ENCODE assay signal across 9 cellular contexts in genomic region chr4:118772149-118773081, GRCh38.
DNase-seq lines count a peak whose midpoint lies in the region; ATAC-seq and TF ChIP-seq lines count a peak whose summit lies in the region.
"Had no signal": no experiment of that assay in that cellular context is flagged by ENCODE, and none has a peak within 500 bp of the region (broad histone marks: within the 10 kb centered on the region; RNA-seq: fewer than 3 reads in every experiment).

No MANE protein-coding gene starts in this region.

- peak overlapping the region; percentile 37 for H3K4me2 ChIP-seq in skeletal muscle satellite cell (ENCODE audit: low read length)

- H3K36me3 ChIP-seq in adrenal gland (replicated peaks in 1 of 2) (peaks cover 0 to 5% of the 10 kb centered on the region in 2 donors), skeletal muscle satellite cell (ENCODE audit: insufficient read depth, low read length) (peaks cover 24% of the 10 kb centered on the region)

- H3K4me1 ChIP-seq in adrenal gland (replicated peaks in 1 of 2) (peaks cover 0 to 60% of the 10 kb centered on the region in 2 donors), right cardiac atrium (ENCODE audit: control insufficient read depth, insufficient read depth, low read length) (peaks cover 6% of the 10 kb centered on the region), skeletal muscle satellite cell (ENCODE audit: control insufficient read depth, insufficient read depth, low read length) (peaks cover 41% of the 10 kb centered on the region)

- peak; percentile 81 to 82 for ATAC-seq in right cardiac atrium

- intact Hi-C loops in adrenal gland (cut with DNase I) (loop anchor here in 1 of 2 donors (10.0 kb wide), 1 partner anchor 112 kb away; the partner anchor contains the start of gene SYNPO2), right cardiac atrium (cut with DNase I) (loop anchor here in 2 of 4 donors (2.0 to 10.0 kb wide), 4 partner anchors 32 to 192 kb away; partner anchors contain the start of gene SYNPO2 (in 2 of the 2))

- H3K9me3 Mint-ChIP-seq in HFFc6, result no peaks in the 10 kb centered on the region
- H3K9me3 Mint-ChIP-seq: CD8-positive, alpha-beta memory T cell had no signal

- DNase-seq in NCI-H2171 treated with DMSO at 0.1 percent for 48 hours (lab: John Stamatoyannopoulos, UW) (peak; percentile 29), NCI-H2171 (lab: John Stamatoyannopoulos, UW) (no peak), HFFc6 (peak; percentile 54), NCI-H1436 (lab: John Stamatoyannopoulos, UW) (peak; percentile 40), adrenal gland (no peak), right cardiac atrium (no peak), nucleus accumbens (lab: John Stamatoyannopoulos, UW) (no peak)

- H3K27me3 ChIP-seq in adrenal gland, result no peaks in the 10 kb centered on the region
- no peaks in the 10 kb centered on the region for H3K27me3 ChIP-seq in right cardiac atrium (ENCODE audit: control insufficient read depth, insufficient read depth)
- H3K27me3 ChIP-seq in skeletal muscle satellite cell (ENCODE audit: control insufficient read depth, insufficient read depth, low read length), result no peaks in the 10 kb centered on the region

- H3K4me1 Mint-ChIP-seq in HFFc6 (ENCODE audit: low read depth), result peaks cover 81% of the 10 kb centered on the region
- H3K4me1 Mint-ChIP-seq: CD8-positive, alpha-beta memory T cell had no signal

- no peak overlapping the region for H3K4me3 ChIP-seq in adrenal gland
- H3K4me3 ChIP-seq in right cardiac atrium (ENCODE audit: low read length), result no peak overlapping the region
- H3K4me3 ChIP-seq in skeletal muscle satellite cell (ENCODE audit: low read length), result no peak overlapping the region

- peak overlapping the region in 2 of 5 donors; percentile 9 to 32 for H3K27ac ChIP-seq in adrenal gland
- H3K27ac ChIP-seq in right cardiac atrium (ENCODE audit: low read length), result peak overlapping the region; percentile 39

- H3K9me3 ChIP-seq in adrenal gland (replicated peaks in 1 of 3) (no peaks in the 10 kb centered on the region), right cardiac atrium (ENCODE audit: control insufficient read depth, low read length) (no peaks in the 10 kb centered on the region), skeletal muscle satellite cell (replicated peaks; ENCODE audit: low read length) (no peaks in the 10 kb centered on the region)

- TF ChIP-seq CTCF in HFFc6 (IDR thresholded peaks at IDR 0.05), result peak; percentile 79
- peak; percentile 37 to 74 (median 64) for TF ChIP-seq CTCF in adrenal gland (IDR thresholded peaks at IDR 0.05)

- WGBS in adrenal gland, 4 donors, result 33 to 57% (median 51%) methylated on average over 10 of the region's 10 CpGs
- 28% methylated on average over 10 of the region's 10 CpGs for WGBS in right cardiac atrium

- no peaks in the 10 kb centered on the region for H3K27me3 Mint-ChIP-seq in HFFc6 (ENCODE audit: insufficient read depth)
- H3K27me3 Mint-ChIP-seq: CD8-positive, alpha-beta memory T cell had no signal

- peak overlapping the region; percentile 54 for H3K27ac Mint-ChIP-seq in HFFc6

- H3K36me3 Mint-ChIP-seq in HFFc6 (ENCODE audit: low read depth), result peaks cover 29% of the 10 kb centered on the region

- no peak for TF ChIP-seq POLR2A in adrenal gland (IDR thresholded peaks at IDR 0.05)

- H3K9ac ChIP-seq in skeletal muscle satellite cell (ENCODE audit: low read depth, low read length), result peak overlapping the region; percentile 12

- H3K4me3 Mint-ChIP-seq in HFFc6, result no peak overlapping the region
- H3K4me3 Mint-ChIP-seq: CD8-positive, alpha-beta memory T cell had no signal

Comparison
In these comparisons a context has a peak if more than half of its experiments do, and no peak if none do; other contexts are left out.
1. DNase-seq: peak in NCI-H2171 treated with DMSO at 0.1 percent for 48 hours (single experiment), HFFc6 (single experiment) and NCI-H1436 (single experiment); none in NCI-H2171 (single experiment), adrenal gland (0 of 7), right cardiac atrium (0 of 3) and nucleus accumbens (0 of 56).